8 cellular contexts compared by ENCODE assay signal in the genomic region with DNA sequence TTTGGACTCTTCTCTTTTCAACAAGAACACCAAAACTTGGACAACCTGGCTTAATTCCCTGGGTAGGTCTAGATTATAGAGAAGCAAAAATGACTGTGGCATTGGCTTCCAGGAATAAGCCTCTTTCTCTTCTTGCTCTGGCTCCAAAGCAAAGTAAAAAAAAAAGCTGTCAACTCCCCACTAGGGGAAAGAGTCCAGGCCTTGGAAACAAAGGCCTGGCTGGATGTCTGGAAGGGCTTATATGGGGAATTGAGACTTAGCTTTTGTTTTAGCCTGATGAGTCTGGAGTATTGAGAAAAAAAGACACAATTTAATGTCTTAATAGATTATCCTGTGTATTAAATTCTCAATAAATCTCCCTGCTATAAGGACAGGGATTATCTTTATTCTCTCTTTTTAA.
"Had no signal": no experiment of that assay in that cellular context is flagged by ENCODE, and none has a peak within 500 bp of the region (broad histone marks: within the 10 kb centered on the region; RNA-seq: fewer than 3 reads in every experiment).

No MANE protein-coding gene starts in this region.

- H3K27ac Mint-ChIP-seq: GM23338, HFFc6 had no signal

- H3K27me3 Mint-ChIP-seq: IgD-negative memory B cell had no signal

- H3K36me3 Mint-ChIP-seq: IgD-negative memory B cell had no signal

- H3K36me3 ChIP-seq: HAP-1 had no signal

- H3K4me3 Mint-ChIP-seq: GM23338, HFFc6, IgD-negative memory B cell had no signal

- ATAC-seq: GM23338, HCT116, HepG2 had no signal

- H3K27ac ChIP-seq: HL-60 had no signal

- H3K9me3 Mint-ChIP-seq: GM23338 had no signal

- DNase-seq: HFFc6, KBM-7 had no signal

- H3K4me1 ChIP-seq: HAP-1 had no signal

- H3K9me3 ChIP-seq: HAP-1 had no signal

- H3K4me2 ChIP-seq: GM23338 had no signal

- H3K4me3 ChIP-seq: GM23338, HAP-1 had no signal
